Comparison of ENCODE assay signal across 23 cellular contexts in the genomic region with DNA sequence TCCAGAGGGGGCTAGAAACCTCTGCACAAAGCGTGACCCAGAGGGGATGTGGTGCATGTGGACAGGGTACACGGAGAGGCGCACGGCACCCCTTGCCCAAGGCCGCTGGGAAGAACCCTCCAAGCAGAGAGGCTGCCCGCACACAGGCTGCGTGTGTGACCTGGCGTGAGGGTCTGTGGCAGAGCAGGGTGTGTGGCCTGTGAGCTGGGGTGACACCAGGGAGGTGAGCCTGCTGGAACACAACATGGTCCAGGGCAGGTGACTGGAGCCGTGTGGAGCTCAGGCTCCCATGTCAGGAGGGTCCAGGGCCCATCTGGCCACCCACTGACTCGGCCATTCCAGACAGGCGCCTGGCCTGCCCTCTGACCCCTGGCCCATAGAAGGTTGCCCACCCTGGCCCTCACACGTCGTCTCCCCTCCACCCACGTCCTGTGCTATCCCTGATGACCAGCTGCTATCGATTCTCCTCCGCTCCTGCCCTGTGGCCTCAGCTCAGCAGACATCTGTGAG. TPM values are rescaled to one million over a fixed set of nuclear protein-coding genes. Genes with fewer than 3 reads are reported as not detected.
DNase-seq lines count a peak whose midpoint lies in the region; ATAC-seq and TF ChIP-seq lines count a peak whose summit lies in the region.
"Had no signal": no experiment of that assay in that cellular context is flagged by ENCODE, and none has a peak within 500 bp of the region (broad histone marks: within the 10 kb centered on the region; RNA-seq: fewer than 3 reads in every experiment).

No MANE protein-coding gene starts in this region.

- H3K27me3 Mint-ChIP-seq in GM23338 (ENCODE audit: insufficient read depth, low read depth, poor library complexity) (peaks cover 4% of the 10 kb centered on the region), endodermal cell (ENCODE audit: insufficient read depth) (no peaks in the 10 kb centered on the region)

- DNase-seq in GM23338 (ENCODE audit: low spot score) (no peak), endodermal cell (no peak), caudate nucleus (lab: John Stamatoyannopoulos, UW) (no peak), hippocampal formation (lab: John Stamatoyannopoulos, UW) (no peak)
- DNase-seq in stimulated activated effector memory CD8-positive, alpha-beta T cell treated with anti-CD3 and anti-CD28 coated beads, Interleukin-12 subunit alpha, Interleukin-12 subunit beta, amount 100 ng/mL, for 72 hours (ENCODE audit: low spot score in 2 of 2), result no peak
- no peak for DNase-seq in activated CD4-positive, alpha-beta T cell treated with anti-CD3 and anti-CD28 coated beads, Interleukin-2, amount 50 U/mL, for 1 hour
- DNase-seq: Calu3, GF-D8, HCEC 1CT, IMR-90, Karpas-422, NCI-H1417 treated with DMSO at 0.1 percent for 48 hours, NCI-H187 treated with DMSO at 0.1 percent for 48 hours, NCI-H226, NCI-H524, NCI-H82, SJCRH30 had no signal

- H3K4me1 Mint-ChIP-seq in GM23338, result no peaks in the 10 kb centered on the region
- no peaks in the 10 kb centered on the region for H3K4me1 Mint-ChIP-seq in endodermal cell
- H3K4me1 Mint-ChIP-seq in stimulated activated effector memory CD8-positive, alpha-beta T cell treated with anti-CD3 and anti-CD28 coated beads, Interleukin-12 subunit alpha, Interleukin-12 subunit beta, amount 100 ng/mL, for 72 hours, result no peaks in the 10 kb centered on the region

- H3K27me3 ChIP-seq in GM23338 (ENCODE audit: insufficient read depth) (no peaks in the 10 kb centered on the region), endodermal cell (ENCODE audit: control insufficient read depth, insufficient read depth, low read length, poor library complexity, severe bottlenecking) (no peaks in the 10 kb centered on the region)
- H3K27me3 ChIP-seq: BLaER1 treated with 17β-estradiol and CSF1 and Interleukin-3, amounts not matched to agents 10 nM and 100 nM; SJCRH30 had no signal

- H3K36me3 Mint-ChIP-seq in GM23338 (ENCODE audit: low read depth) (peaks cover 26% of the 10 kb centered on the region), endodermal cell (ENCODE audit: low read depth) (peaks cover 19% of the 10 kb centered on the region)
- H3K36me3 Mint-ChIP-seq in stimulated activated effector memory CD8-positive, alpha-beta T cell treated with anti-CD3 and anti-CD28 coated beads, Interleukin-12 subunit alpha, Interleukin-12 subunit beta, amount 100 ng/mL, for 72 hours, result peaks cover 5% of the 10 kb centered on the region

- no peak overlapping the region for H3K9ac ChIP-seq in endodermal cell (ENCODE audit: extremely low read depth, low read length, poor library complexity, severe bottlenecking)
- H3K9ac ChIP-seq: BLaER1 treated with 17β-estradiol and CSF1 and Interleukin-3, amounts not matched to agents 10 nM and 100 nM had no signal

- H3K4me3 ChIP-seq in GM23338 (no peak overlapping the region), endodermal cell (ENCODE audit: low read length) (no peak overlapping the region)
- H3K4me3 ChIP-seq: BLaER1 treated with 17β-estradiol and CSF1 and Interleukin-3, amounts not matched to agents 10 nM and 100 nM; SJCRH30 had no signal

- no peak overlapping the region for H3K4me3 Mint-ChIP-seq in GM23338
- H3K4me3 Mint-ChIP-seq in endodermal cell, result no peak overlapping the region
- H3K4me3 Mint-ChIP-seq in stimulated activated effector memory CD8-positive, alpha-beta T cell treated with anti-CD3 and anti-CD28 coated beads, Interleukin-12 subunit alpha, Interleukin-12 subunit beta, amount 100 ng/mL, for 72 hours, result no peak overlapping the region
- H3K4me3 Mint-ChIP-seq: CD8-positive, alpha-beta T cell had no signal

- TF ChIP-seq CTCF in GM23338 (conservative IDR thresholded peaks at IDR 0.05; ENCODE audit: low read depth in 2 of 2) (no peak), endodermal cell (conservative IDR thresholded peaks at IDR 0.05) (no peak)

- H3K36me3 ChIP-seq in GM23338 (ENCODE audit: insufficient read depth) (no peaks in the 10 kb centered on the region), endodermal cell (ENCODE audit: control insufficient read depth, insufficient read depth, low read length) (no peaks in the 10 kb centered on the region)
- H3K36me3 ChIP-seq: SJCRH30 had no signal

- no peak overlapping the region for H2AFZ ChIP-seq in GM23338

- no peak overlapping the region for H3K4me2 ChIP-seq in GM23338
- H3K4me2 ChIP-seq: BLaER1 treated with 17β-estradiol and CSF1 and Interleukin-3, amounts not matched to agents 10 nM and 100 nM had no signal

- WGBS in endodermal cell (ENCODE audit: insufficient coverage in 1 of 2, insufficient read length in 1 of 2), 2 experiments, result 92 to 96% methylated on average over 13 to 16 of the region's 16 CpGs

- H3K4me1 ChIP-seq in GM23338 (ENCODE audit: insufficient read depth) (no peaks in the 10 kb centered on the region), endodermal cell (ENCODE audit: control insufficient read depth, insufficient read depth, low read length) (no peaks in the 10 kb centered on the region)
- H3K4me1 ChIP-seq: BLaER1 treated with 17β-estradiol and CSF1 and Interleukin-3, amounts not matched to agents 10 nM and 100 nM; SJCRH30 had no signal

- no peaks in the 10 kb centered on the region for H3K79me2 ChIP-seq in GM23338 (replicated peaks; ENCODE audit: insufficient read depth)

- no peak for ATAC-seq in GM23338
- ATAC-seq in stimulated activated effector memory CD8-positive, alpha-beta T cell treated with anti-CD3 and anti-CD28 coated beads, Interleukin-12 subunit alpha, Interleukin-12 subunit beta, amount 100 ng/mL, for 72 hours, result peak; percentile 45
- ATAC-seq: CD8-positive, alpha-beta T cell had no signal

- peaks cover 7% of the 10 kb centered on the region; the same call in 2 of the 3 replicates for H3K9me3 Mint-ChIP-seq in GM23338
- H3K9me3 Mint-ChIP-seq in endodermal cell, result peaks cover 6% of the 10 kb centered on the region
- H3K9me3 Mint-ChIP-seq in stimulated activated effector memory CD8-positive, alpha-beta T cell treated with anti-CD3 and anti-CD28 coated beads, Interleukin-12 subunit alpha, Interleukin-12 subunit beta, amount 100 ng/mL, for 72 hours, result no peaks in the 10 kb centered on the region

- no peaks in the 10 kb centered on the region for H4K20me1 ChIP-seq in GM23338 (replicated peaks; ENCODE audit: insufficient read depth)

- no peak overlapping the region for H3K27ac ChIP-seq in GM23338 (ENCODE audit: low read depth)
- H3K27ac ChIP-seq in endodermal cell (ENCODE audit: low read depth, low read length), result no peak overlapping the region
- H3K27ac ChIP-seq in caudate nucleus (ENCODE audit: low read depth, low read length), result no peak overlapping the region
- H3K27ac ChIP-seq: BLaER1 treated with 17β-estradiol and CSF1 and Interleukin-3, amounts not matched to agents 10 nM and 100 nM; HL-60; SJCRH30 had no signal

- H3F3A ChIP-seq in GM23338 (replicated peaks; ENCODE audit: low read depth), result no peaks in the 10 kb centered on the region

- H3K9me2 ChIP-seq in GM23338 (ENCODE audit: insufficient read depth), result no peaks in the 10 kb centered on the region

- H3K27ac Mint-ChIP-seq in GM23338, result peak overlapping the region; percentile 74; the same call in 1 of the 2 replicates
- peak overlapping the region; percentile 58 for H3K27ac Mint-ChIP-seq in endodermal cell
- H3K27ac Mint-ChIP-seq in stimulated activated effector memory CD8-positive, alpha-beta T cell treated with anti-CD3 and anti-CD28 coated beads, Interleukin-12 subunit alpha, Interleukin-12 subunit beta, amount 100 ng/mL, for 72 hours, result no peak overlapping the region
- H3K27ac Mint-ChIP-seq: CD8-positive, alpha-beta T cell had no signal

- peaks cover 6% of the 10 kb centered on the region for H3K9me3 ChIP-seq in endodermal cell (ENCODE audit: control insufficient read depth, low read length)
- H3K9me3 ChIP-seq: SJCRH30 had no signal

TF ChIP-seq in GM23338, 12 proteins besides CTCF, POLR2A, EP300 and RAD21 (continues in another document):
- TF ChIP-seq EZH2 (IDR thresholded peaks at IDR 0.05; ENCODE audit: low read depth, unreplicated experiment) (no peak), ETS1 (IDR thresholded peaks at IDR 0.05) (no peak), NANOG (IDR thresholded peaks at IDR 0.05; ENCODE audit: borderline replicate concordance) (no peak), ZNF114 (CRISPR knock-in tag; IDR thresholded peaks at IDR 0.05) (no peak), JUNB (IDR thresholded peaks at IDR 0.05; ENCODE audit: unreplicated experiment) (no peak), POLR2AphosphoS5 (IDR thresholded peaks at IDR 0.05; ENCODE audit: low read depth) (no peak), EZH2phosphoT487 (IDR thresholded peaks at IDR 0.05; ENCODE audit: unreplicated experiment) (no peak), STAT1 (IDR thresholded peaks at IDR 0.05; ENCODE audit: unreplicated experiment) (no peak), ZNF331 (CRISPR knock-in tag; IDR thresholded peaks at IDR 0.05; ENCODE audit: low read depth) (no peak), CREB1 (CRISPR knock-in tag; IDR thresholded peaks at IDR 0.05; ENCODE audit: low read depth) (no peak)

RNA-seq across cellular contexts. Expression of gene TMEM204, which starts 14.8 kb away (rescaled TPM):
- total RNA-seq in GM23338 (2014; rRNA removed; shearing (Covaris generic)), result 0.14 TPM in 1 of 2 replicates, not detected in the other
- polyA plus RNA-seq in GM23338 (2016; fragmentation: Nextera tagmentation; extraction: Ambion mirVana), result 0.21 and 0.23 TPM in 2 replicates
- not detected for total RNA-seq in endodermal cell
- 0.32 TPM for polyA plus RNA-seq in endodermal cell (2013, experiment 1 of 2)
- polyA plus RNA-seq in endodermal cell (2013, experiment 2 of 2), result 0.66 TPM
- total RNA-seq: Calu3, MCF 10A, RPMI7951 had no signal

RNA-seq across cellular contexts. Expression of gene TELO2, which starts 25.5 kb away (rescaled TPM):
- 71.7 and 76.0 TPM in 2 replicates for total RNA-seq in GM23338 (2014; rRNA removed; shearing (Covaris generic))
- 45.4 and 49.8 TPM in 2 replicates for polyA plus RNA-seq in GM23338 (2016; fragmentation: Nextera tagmentation; extraction: Ambion mirVana)
- 10 to 100 TPM; 85.0 to 91.7 TPM for total RNA-seq in endodermal cell
- polyA plus RNA-seq in endodermal cell (2013, experiment 1 of 2), result 41.8 TPM
- 36.9 TPM for polyA plus RNA-seq in endodermal cell (2013, experiment 2 of 2)

RNA-seq across cellular contexts. Expression of gene PTX4, which starts 29.9 kb away (rescaled TPM):
- total RNA-seq in GM23338 (2014; rRNA removed; shearing (Covaris generic)), result not detected in 2 replicates
- polyA plus RNA-seq in GM23338 (2016; fragmentation: Nextera tagmentation; extraction: Ambion mirVana), result not detected in 2 replicates
- total RNA-seq in endodermal cell, result not detected
- not detected for polyA plus RNA-seq in endodermal cell (2013, experiment 1 of 2)
- not detected for polyA plus RNA-seq in endodermal cell (2013, experiment 2 of 2)
- total RNA-seq: Calu3; CD8-positive, alpha-beta T cell; HT1080; IMR-90; MCF 10A; RPMI7951; SJCRH30 had no signal

RNA-seq across cellular contexts. Expression of gene CLCN7, which starts 43.9 kb away (rescaled TPM):
- total RNA-seq in GM23338 (2014; rRNA removed; shearing (Covaris generic)), result 35.9 and 53.8 TPM in 2 replicates
- polyA plus RNA-seq in GM23338 (2016; fragmentation: Nextera tagmentation; extraction: Ambion mirVana), result 13.8 and 17.4 TPM in 2 replicates
- 10 to 100 TPM; 94.4 to 96.7 TPM for total RNA-seq in endodermal cell
- polyA plus RNA-seq in endodermal cell (2013, experiment 1 of 2), result 47.6 TPM
- 47.0 TPM for polyA plus RNA-seq in endodermal cell (2013, experiment 2 of 2)
